ENCODE assay signal across 9 cellular contexts in the genomic region with DNA sequence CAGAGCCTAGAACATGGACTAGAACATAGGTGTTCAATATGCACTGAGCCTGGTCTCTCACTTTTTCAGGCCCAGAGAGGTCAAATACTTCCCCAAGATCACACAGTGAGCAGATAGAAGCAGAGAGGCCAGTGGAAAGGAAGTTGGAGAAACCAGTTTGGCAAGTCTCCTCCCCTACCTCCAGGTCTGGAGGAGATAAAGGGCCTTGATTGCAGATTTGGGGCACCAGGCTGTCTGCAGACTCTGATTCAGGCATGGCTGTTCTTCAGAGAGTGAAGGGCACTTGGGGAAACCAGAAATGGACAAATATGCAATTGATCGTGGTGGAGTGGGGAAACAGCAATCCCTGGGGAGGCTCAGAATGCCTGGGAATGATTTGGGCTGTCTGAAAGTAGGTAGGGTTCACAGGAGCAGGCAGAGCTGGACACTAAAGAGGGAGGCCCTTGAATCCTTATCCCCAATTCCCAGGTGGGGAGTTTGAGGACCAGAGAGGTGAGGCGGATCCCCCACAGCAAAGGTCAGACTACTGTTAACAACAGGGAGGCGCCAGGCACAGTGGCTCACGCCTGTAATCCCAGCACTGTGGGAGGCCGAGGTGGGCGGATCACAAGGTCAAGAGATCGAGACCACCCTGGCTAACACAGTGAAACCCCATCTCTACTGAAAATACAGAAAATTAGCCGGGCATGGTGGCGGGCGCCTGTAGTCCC. TPM values are rescaled to one million over a fixed set of nuclear protein-coding genes. Genes with fewer than 3 reads are reported as not detected.
DNase-seq lines count a peak whose midpoint lies in the region; ATAC-seq and TF ChIP-seq lines count a peak whose summit lies in the region.
"Had no signal": no experiment of that assay in that cellular context is flagged by ENCODE, and none has a peak within 500 bp of the region (broad histone marks: within the 10 kb centered on the region; RNA-seq: fewer than 3 reads in every experiment).

No MANE protein-coding gene starts in this region.

- peaks cover 6% of the 10 kb centered on the region; the same call in 1 of the 2 replicates for H3K27me3 ChIP-seq in iPS-20b (ENCODE audit: insufficient read depth, low read length)
- no peaks in the 10 kb centered on the region for H3K27me3 ChIP-seq in thoracic aorta (replicated peaks; ENCODE audit: insufficient read depth)

- POLR2A ChIA-PET in activated CD4-positive, alpha-beta T cell treated with anti-CD3 and anti-CD28 coated beads, Interleukin-2, amount 10 ng/mL, durations not matched to agents 7 days and 5 days (lab: Charles Lee): no interaction called here
- POLR2A ChIA-PET in activated CD8-positive, alpha-beta T cell treated with anti-CD3 and anti-CD28 coated beads, Interleukin-2, amount 10 ng/mL, durations not matched to agents 7 days and 5 days (lab: Charles Lee): interaction anchor here (4.9 kb wide), 1 partner anchor 35 kb away, joined by 22 read pairs; no protein-coding TSS in a partner anchor

- H3K9me3 ChIP-seq in iPS-20b (ENCODE audit: insufficient read depth, low read depth, low read length) (no peaks in the 10 kb centered on the region), thoracic aorta (no peaks in the 10 kb centered on the region)

- 0 out of 2 replicates have a peak overlapping the region, but pooled peaks have one; percentile 42 for H3K9ac ChIP-seq in iPS-20b (ENCODE audit: low read depth, low read length)

- H3K27ac ChIP-seq in iPS-20b (ENCODE audit: low read length) (no peak overlapping the region), thoracic aorta (no peak overlapping the region), substantia nigra (ENCODE audit: low read depth, low read length, poor library complexity, severe bottlenecking) (no peak overlapping the region)

- no peaks in the 10 kb centered on the region for H3K27me3 Mint-ChIP-seq in activated CD4-positive, alpha-beta T cell treated with anti-CD3 and anti-CD28 coated beads, Interleukin-2, amount 10 ng/mL, durations not matched to agents 7 days and 5 days
- H3K27me3 Mint-ChIP-seq in activated CD8-positive, alpha-beta T cell treated with anti-CD3 and anti-CD28 coated beads, Interleukin-2, amount 10 ng/mL, durations not matched to agents 7 days and 5 days (ENCODE audit: low read depth): no peaks in the 10 kb centered on the region

- H3K9me3 Mint-ChIP-seq in activated CD4-positive, alpha-beta T cell treated with anti-CD3 and anti-CD28 coated beads, Interleukin-2, amount 10 ng/mL, durations not matched to agents 7 days and 5 days: no peaks in the 10 kb centered on the region
- no peaks in the 10 kb centered on the region for H3K9me3 Mint-ChIP-seq in activated CD8-positive, alpha-beta T cell treated with anti-CD3 and anti-CD28 coated beads, Interleukin-2, amount 10 ng/mL, durations not matched to agents 7 days and 5 days (ENCODE audit: insufficient read depth)

- DNase-seq in activated CD4-positive, alpha-beta T cell treated with anti-CD3 and anti-CD28 coated beads, Interleukin-2, amount 10 ng/mL, durations not matched to agents 7 days and 5 days: no peak
- no peak for DNase-seq in activated CD4-positive, alpha-beta T cell treated with anti-CD3 and anti-CD28 coated beads, Interleukin-2, amount 50 U/mL, for 48 hours
- no peak for DNase-seq in activated CD8-positive, alpha-beta T cell treated with anti-CD3 and anti-CD28 coated beads, Interleukin-2, amount 10 ng/mL, durations not matched to agents 7 days and 5 days
- DNase-seq in thoracic aorta (ENCODE audit: low spot score) (no peak), substantia nigra (lab: John Stamatoyannopoulos, UW) (no peak), DMS 273 (lab: John Stamatoyannopoulos, UW; ENCODE audit: unreplicated experiment) (no peak), SHP77 treated with DMSO at 0.1 percent for 48 hours (lab: John Stamatoyannopoulos, UW) (no peak)

- peaks cover 74% of the 10 kb centered on the region for H3K4me1 Mint-ChIP-seq in activated CD4-positive, alpha-beta T cell treated with anti-CD3 and anti-CD28 coated beads, Interleukin-2, amount 10 ng/mL, durations not matched to agents 7 days and 5 days
- H3K4me1 Mint-ChIP-seq in activated CD8-positive, alpha-beta T cell treated with anti-CD3 and anti-CD28 coated beads, Interleukin-2, amount 10 ng/mL, durations not matched to agents 7 days and 5 days (ENCODE audit: low read depth): peaks cover 68% of the 10 kb centered on the region

- no peak for TF ChIP-seq CTCF in thoracic aorta (IDR thresholded peaks at IDR 0.05)

- CTCF ChIA-PET in activated CD4-positive, alpha-beta T cell treated with anti-CD3 and anti-CD28 coated beads, Interleukin-2, amount 10 ng/mL, durations not matched to agents 7 days and 5 days (lab: Charles Lee): interaction anchor here (1.3 to 3.7 kb wide), 3 partner anchors 16 to 40 kb away, joined by 4 to 32 read pairs (median 6); no protein-coding TSS in a partner anchor
- CTCF ChIA-PET in activated CD8-positive, alpha-beta T cell treated with anti-CD3 and anti-CD28 coated beads, Interleukin-2, amount 10 ng/mL, durations not matched to agents 7 days and 5 days (lab: Charles Lee): interaction anchor here (1.3 to 5.5 kb wide), 5 partner anchors 17 to 80 kb away, joined by 3 to 57 read pairs (median 21); no protein-coding TSS in a partner anchor

- no peak overlapping the region for H3K4me3 ChIP-seq in iPS-20b (ENCODE audit: low read length)
- H3K4me3 ChIP-seq in thoracic aorta: peak overlapping the region; percentile 96

- no peak for ATAC-seq in activated CD8-positive, alpha-beta T cell treated with anti-CD3 and anti-CD28 coated beads, Interleukin-2, amount 10 ng/mL, durations not matched to agents 7 days and 5 days
- no peak for ATAC-seq in thoracic aorta (ENCODE audit: insufficient number of reproducible peaks, low FRiP score, low read depth)
- ATAC-seq: right cardiac atrium had no signal

- H3K4me1 ChIP-seq in iPS-20b (ENCODE audit: insufficient read depth, low read length) (peaks cover 19% of the 10 kb centered on the region), thoracic aorta (ENCODE audit: control insufficient read depth in 1 of 2, low read depth in 2 of 2) (peaks cover 30 to 52% of the 10 kb centered on the region in 2 donors)

- peaks cover 38% of the 10 kb centered on the region for H3K36me3 Mint-ChIP-seq in activated CD4-positive, alpha-beta T cell treated with anti-CD3 and anti-CD28 coated beads, Interleukin-2, amount 10 ng/mL, durations not matched to agents 7 days and 5 days (ENCODE audit: low read depth)
- H3K36me3 Mint-ChIP-seq in activated CD8-positive, alpha-beta T cell treated with anti-CD3 and anti-CD28 coated beads, Interleukin-2, amount 10 ng/mL, durations not matched to agents 7 days and 5 days (ENCODE audit: low read depth): peaks cover 41% of the 10 kb centered on the region

- H3K36me3 ChIP-seq in iPS-20b (ENCODE audit: insufficient read depth, low read depth, low read length) (peaks cover 11% of the 10 kb centered on the region; the same call in 1 of the 2 replicates), thoracic aorta (no peaks in the 10 kb centered on the region)

- no peak overlapping the region for H3K4me3 Mint-ChIP-seq in activated CD4-positive, alpha-beta T cell treated with anti-CD3 and anti-CD28 coated beads, Interleukin-2, amount 10 ng/mL, durations not matched to agents 7 days and 5 days
- H3K4me3 Mint-ChIP-seq in activated CD8-positive, alpha-beta T cell treated with anti-CD3 and anti-CD28 coated beads, Interleukin-2, amount 10 ng/mL, durations not matched to agents 7 days and 5 days: peak overlapping the region; percentile 78

- H3K27ac Mint-ChIP-seq in activated CD4-positive, alpha-beta T cell treated with anti-CD3 and anti-CD28 coated beads, Interleukin-2, amount 10 ng/mL, durations not matched to agents 7 days and 5 days: peak overlapping the region; percentile 77
- H3K27ac Mint-ChIP-seq in activated CD8-positive, alpha-beta T cell treated with anti-CD3 and anti-CD28 coated beads, Interleukin-2, amount 10 ng/mL, durations not matched to agents 7 days and 5 days: peak overlapping the region; percentile 56

RNA-seq across cellular contexts. Expression of a gene that starts 2.3 kb away (rescaled TPM):
- total RNA-seq in activated CD4-positive, alpha-beta T cell treated with anti-CD3 and anti-CD28 coated beads, Interleukin-2, amount 10 ng/mL, durations not matched to agents 7 days and 5 days: 10 to 100 TPM; 27.9 to 31.3 TPM
- total RNA-seq in activated CD8-positive, alpha-beta T cell treated with anti-CD3 and anti-CD28 coated beads, Interleukin-2, amount 10 ng/mL, durations not matched to agents 7 days and 5 days: 10 to 100 TPM; 28.7 to 30.2 TPM
- total RNA-seq in thoracic aorta: 10 to 100 TPM; 21.2 to 34.3 TPM

RNA-seq across cellular contexts. Expression of a gene that starts 38.2 kb away (rescaled TPM):
- 100 to 1,000 TPM; 111 to 144 TPM for total RNA-seq in activated CD4-positive, alpha-beta T cell treated with anti-CD3 and anti-CD28 coated beads, Interleukin-2, amount 10 ng/mL, durations not matched to agents 7 days and 5 days
- 100 to 1,000 TPM; 120 to 131 TPM for total RNA-seq in activated CD8-positive, alpha-beta T cell treated with anti-CD3 and anti-CD28 coated beads, Interleukin-2, amount 10 ng/mL, durations not matched to agents 7 days and 5 days
- total RNA-seq in thoracic aorta: 10 to 100 TPM; 91.7 to 98.4 TPM

RNA-seq across cellular contexts. Expression of a gene that starts 39.4 kb away (rescaled TPM):
- 10 to 100 TPM; 17.9 to 24.1 TPM for total RNA-seq in activated CD4-positive, alpha-beta T cell treated with anti-CD3 and anti-CD28 coated beads, Interleukin-2, amount 10 ng/mL, durations not matched to agents 7 days and 5 days
- total RNA-seq in activated CD8-positive, alpha-beta T cell treated with anti-CD3 and anti-CD28 coated beads, Interleukin-2, amount 10 ng/mL, durations not matched to agents 7 days and 5 days: 10 to 100 TPM; 28.8 to 32.0 TPM
- 100 to 1,000 TPM; 113 to 255 TPM for total RNA-seq in thoracic aorta
